11 cellular contexts compared by ENCODE assay signal in the genomic region with DNA sequence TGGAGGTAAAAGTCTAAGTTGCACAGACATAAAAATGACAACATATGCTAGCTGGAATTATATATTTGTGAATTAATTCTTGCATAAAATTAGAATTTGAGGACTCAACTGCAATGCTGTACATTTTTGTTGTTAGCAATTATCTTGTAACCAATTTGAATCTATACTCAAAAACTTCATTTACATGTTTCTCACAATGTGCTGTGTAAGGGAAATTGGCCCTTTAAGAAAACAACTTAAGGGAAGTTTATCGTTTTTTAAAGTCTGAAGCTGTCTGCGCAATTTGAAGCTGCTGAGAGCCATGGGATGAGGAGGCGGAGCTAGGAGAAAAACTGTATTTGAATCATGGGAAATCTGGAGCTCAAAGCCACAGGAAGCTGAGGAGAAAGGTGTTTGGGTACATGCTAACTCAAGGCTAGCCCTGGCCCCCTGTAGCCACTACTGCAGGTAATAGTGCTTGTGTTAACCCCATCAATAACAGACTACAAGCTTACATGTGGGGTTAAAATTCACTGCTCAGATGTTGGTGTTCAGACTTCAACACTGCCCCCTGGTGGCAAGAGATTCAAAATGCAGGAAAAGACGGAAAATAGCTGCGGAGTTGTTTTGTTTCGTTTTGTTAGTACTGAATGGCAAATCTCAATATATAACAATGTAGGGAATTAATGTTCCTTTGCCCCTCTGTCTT.
DNase-seq lines count a peak whose midpoint lies in the region; ATAC-seq and TF ChIP-seq lines count a peak whose summit lies in the region.
"Had no signal": no experiment of that assay in that cellular context is flagged by ENCODE, and none has a peak within 500 bp of the region (broad histone marks: within the 10 kb centered on the region; RNA-seq: fewer than 3 reads in every experiment).

No MANE protein-coding gene starts in this region.

- no peak overlapping the region for H3K27ac Mint-ChIP-seq in osteocyte (ENCODE audit: unreplicated experiment)

- H3K27me3 Mint-ChIP-seq in osteocyte (ENCODE audit: unreplicated experiment), result no peaks in the 10 kb centered on the region

- H3K9me3 Mint-ChIP-seq in osteocyte (ENCODE audit: unreplicated experiment), result peaks cover 26% of the 10 kb centered on the region

- peak; percentile 34 for TF ChIP-seq CTCF in GM10266 (IDR thresholded peaks at IDR 0.05; ENCODE audit: control insufficient read depth, insufficient read depth, low read depth, missing control alignments)
- peak; percentile 41 for TF ChIP-seq CTCF in osteocyte (IDR thresholded peaks at IDR 0.05)
- TF ChIP-seq CTCF in coronary artery (IDR thresholded peaks at IDR 0.05), result no peak

- no peak overlapping the region for H3K4me3 ChIP-seq in coronary artery

- no peak for DNase-seq in GM10266 (ENCODE audit: extremely low spot score)
- peak; percentile 59 to 74 for DNase-seq in Kasumi-1 (lab: John Stamatoyannopoulos, UW)
- DNase-seq in dermis blood vessel endothelial cell, result peak; percentile 16
- peak; percentile 64 for DNase-seq in osteocyte (ENCODE audit: extremely low spot score, unreplicated experiment)
- no peak for DNase-seq in NCI-H748 treated with DMSO at 0.1 percent for 48 hours (lab: John Stamatoyannopoulos, UW)
- DNase-seq in coronary artery (ENCODE audit: low spot score), result no peak
- DNase-seq: activated T-cell treated with anti-CD3 and anti-CD28 coated beads, Interleukin-2, amount 50 U/mL, for 48 hours; naive B cell; NCI-H1417 treated with DMSO at 0.1 percent for 48 hours; SIG-M5 had no signal

- H3K4me1 Mint-ChIP-seq in osteocyte (ENCODE audit: unreplicated experiment), result no peaks in the 10 kb centered on the region

- no peak overlapping the region for H3K4me3 Mint-ChIP-seq in osteocyte (ENCODE audit: unreplicated experiment)
- H3K4me3 Mint-ChIP-seq: naive B cell had no signal

- no peaks in the 10 kb centered on the region for H3K36me3 Mint-ChIP-seq in osteocyte (ENCODE audit: unreplicated experiment)

- no peak overlapping the region for H3K27ac ChIP-seq in coronary artery

- ATAC-seq in GM18858 (IDR thresholded peaks at IDR 0.05; ENCODE audit: unreplicated experiment), result no peak

Comparison
In these comparisons a context has a peak if more than half of its experiments do, and no peak if none do; other contexts are left out.
1. DNase-seq: peak in Kasumi-1 (2 of 2), dermis blood vessel endothelial cell (single experiment) and osteocyte (single experiment); none in GM10266 (single experiment), NCI-H748 treated with DMSO at 0.1 percent for 48 hours (single experiment) and coronary artery (single experiment).